ENCODE assay signal across 21 cellular contexts in the genomic region with DNA sequence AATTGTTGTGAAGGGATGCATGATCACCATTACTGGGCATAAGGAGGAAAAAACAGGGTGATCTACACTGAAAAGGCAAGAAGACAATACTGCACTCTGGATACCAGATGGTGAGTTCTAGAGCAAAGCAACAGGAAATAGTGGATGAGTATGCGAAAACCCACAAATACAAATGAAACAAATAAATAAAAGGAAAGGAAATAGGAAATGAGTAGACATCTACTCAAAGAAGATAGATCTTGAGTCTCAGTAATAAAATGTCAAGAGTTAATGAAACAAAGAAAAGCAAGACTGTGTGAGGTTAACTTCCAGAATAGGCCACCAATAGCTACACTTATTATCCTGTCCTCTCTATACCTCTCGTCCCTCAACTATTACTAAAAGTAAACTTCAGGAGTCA. TPM values are rescaled to one million over a fixed set of nuclear protein-coding genes. Genes with fewer than 3 reads are reported as not detected.
A peak's percentile ranks its signal among the peaks of the same experiment; 100 is the strongest.
DNase-seq lines count a peak whose midpoint lies in the region; ATAC-seq, FAIRE-seq and TF ChIP-seq lines count a peak whose summit lies in the region.
"Had no signal": no experiment of that assay in that cellular context is flagged by ENCODE, and none has a peak within 500 bp of the region (broad histone marks: within the 10 kb centered on the region; RNA-seq: fewer than 3 reads in every experiment).

No MANE protein-coding gene starts in this region.

- dilution Hi-C loops in IMR-90 (cut with HindIII; ENCODE audit: low sequenced_read_pairs, unreplicated experiment), result no loop called here

- no peak overlapping the region for H3K27ac ChIP-seq in IMR-90 (ENCODE audit: insufficient read depth, low read length)
- no peak overlapping the region for H3K27ac ChIP-seq in astrocyte (ENCODE audit: low read depth, low read length)
- H3K27ac ChIP-seq: right lobe of liver had no signal

- no peak for TF ChIP-seq POLR2A in IMR-90 (IDR thresholded peaks at IDR 0.05; ENCODE audit: low read depth, low read length)

- H3K27me3 ChIP-seq in IMR-90 (ENCODE audit: control insufficient read depth, insufficient read depth, low read length) (no peaks in the 10 kb centered on the region), astrocyte (ENCODE audit: insufficient read depth, low read length) (no peaks in the 10 kb centered on the region)
- H3K27me3 ChIP-seq: right lobe of liver had no signal

- no peak overlapping the region for H2AK5ac ChIP-seq in IMR-90 (ENCODE audit: low read depth, low read length)

- no peak overlapping the region for H3K56ac ChIP-seq in IMR-90 (ENCODE audit: extremely low read depth, insufficient read depth, low read length)

- H3K4me3 ChIP-seq in IMR-90 (ENCODE audit: insufficient read depth, low read depth, low read length) (no peak overlapping the region), astrocyte (ENCODE audit: insufficient read depth, low read depth, low read length) (no peak overlapping the region)
- H3K4me3 ChIP-seq: right lobe of liver had no signal

- no peak overlapping the region for H3K9ac ChIP-seq in IMR-90 (ENCODE audit: low read depth, low read length)
- no peak overlapping the region for H3K9ac ChIP-seq in astrocyte (ENCODE audit: low read length)

- WGBS in IMR-90 (ENCODE audit: extremely low coverage in 2 of 2, insufficient read length in 1 of 2), 2 experiments, result no CpG with 5 or more reads among the region's 2 CpGs

- H3K4me1 ChIP-seq in IMR-90 (ENCODE audit: control insufficient read depth, insufficient read depth, low read length), result no peaks in the 10 kb centered on the region
- H3K4me1 ChIP-seq in astrocyte (ENCODE audit: insufficient read depth, low read length), result no peaks in the 10 kb centered on the region
- H3K4me1 ChIP-seq: right lobe of liver had no signal

- H3K4me1 Mint-ChIP-seq in stimulated activated naive CD8-positive, alpha-beta T cell treated with anti-CD3 and anti-CD28 coated beads, Interleukin-15, amount 100 ng/mL, for 72 hours, result peaks cover 12% of the 10 kb centered on the region
- no peaks in the 10 kb centered on the region for H3K4me1 Mint-ChIP-seq in astrocyte (ENCODE audit: low read depth, unreplicated experiment)
- H3K4me1 Mint-ChIP-seq in stimulated activated effector memory CD8-positive, alpha-beta T cell treated with anti-CD3 and anti-CD28 coated beads, Interleukin-12 subunit alpha, Interleukin-12 subunit beta, amount 100 ng/mL, for 72 hours, result peaks cover 7% of the 10 kb centered on the region

- H4K20me1 ChIP-seq in IMR-90 (ENCODE audit: insufficient read depth, low read length), result no peaks in the 10 kb centered on the region; the same call in 1 of the 2 replicates
- peaks cover 3% of the 10 kb centered on the region for H4K20me1 ChIP-seq in astrocyte (ENCODE audit: insufficient read depth, low read length)

- H3K27me3 Mint-ChIP-seq in stimulated activated naive CD8-positive, alpha-beta T cell treated with anti-CD3 and anti-CD28 coated beads, Interleukin-15, amount 100 ng/mL, for 72 hours, result no peaks in the 10 kb centered on the region
- no peaks in the 10 kb centered on the region for H3K27me3 Mint-ChIP-seq in astrocyte (ENCODE audit: low read depth, unreplicated experiment)
- H3K27me3 Mint-ChIP-seq: activated naive CD4-positive, alpha-beta T cell treated with anti-CD3 and anti-CD28 coated beads, Interleukin-2, amount 50 U/mL, for 24 hours; IgD-negative memory B cell had no signal

- H3K4ac ChIP-seq in IMR-90 (ENCODE audit: low read depth, low read length), result no peak overlapping the region

- intact Hi-C loops in IMR-90 (cut with micrococcal nuclease), result no loop called here

- TF ChIP-seq CTCF in IMR-90 (conservative IDR thresholded peaks at IDR 0.05; ENCODE audit: low read depth, low read length) (no peak), astrocyte (IDR thresholded peaks at IDR 0.05; ENCODE audit: insufficient read depth, low read depth, low read length) (no peak)

- peaks cover 6 to 7% of the 10 kb centered on the region in 2 experiments; a peak in 2 of 4 replicates for H3K79me1 ChIP-seq in IMR-90 (ENCODE audit: low read depth in 1 of 2, low read length in 2 of 2)

- H2BK120ac ChIP-seq in IMR-90 (ENCODE audit: low read depth, low read length), result no peak overlapping the region

- no peak overlapping the region for H3K27ac Mint-ChIP-seq in stimulated activated naive CD8-positive, alpha-beta T cell treated with anti-CD3 and anti-CD28 coated beads, Interleukin-15, amount 100 ng/mL, for 72 hours
- no peak overlapping the region for H3K27ac Mint-ChIP-seq in astrocyte (ENCODE audit: unreplicated experiment)
- H3K27ac Mint-ChIP-seq in stimulated activated effector memory CD8-positive, alpha-beta T cell treated with anti-CD3 and anti-CD28 coated beads, Interleukin-12 subunit alpha, Interleukin-12 subunit beta, amount 100 ng/mL, for 72 hours, result peak overlapping the region; percentile 11
- H3K27ac Mint-ChIP-seq: activated naive CD4-positive, alpha-beta T cell treated with anti-CD3 and anti-CD28 coated beads, Interleukin-2, amount 50 U/mL, for 24 hours; IgD-negative memory B cell had no signal

- peaks cover 4% of the 10 kb centered on the region for H3K79me2 ChIP-seq in astrocyte (ENCODE audit: insufficient read depth, low read length)

- no TSS peak for BruUV-seq in IMR-90 (replicated peaks; lab: Mats Ljungman, UMichigan)

- H2BK20ac ChIP-seq in IMR-90 (ENCODE audit: low read depth, low read length), result no peak overlapping the region

- no peak overlapping the region for H3K23ac ChIP-seq in IMR-90 (ENCODE audit: low read depth, low read length)

- peaks cover 0 to 4% of the 10 kb centered on the region in 2 donors for H3K9me3 Mint-ChIP-seq in stimulated activated naive CD8-positive, alpha-beta T cell treated with anti-CD3 and anti-CD28 coated beads, Interleukin-15, amount 100 ng/mL, for 72 hours
- no peaks in the 10 kb centered on the region for H3K9me3 Mint-ChIP-seq in astrocyte (ENCODE audit: unreplicated experiment)
- H3K9me3 Mint-ChIP-seq in stimulated activated effector memory CD8-positive, alpha-beta T cell treated with anti-CD3 and anti-CD28 coated beads, Interleukin-12 subunit alpha, Interleukin-12 subunit beta, amount 100 ng/mL, for 72 hours, result no peaks in the 10 kb centered on the region
- H3K9me3 Mint-ChIP-seq: activated naive CD4-positive, alpha-beta T cell treated with anti-CD3 and anti-CD28 coated beads, Interleukin-2, amount 50 U/mL, for 24 hours had no signal

- no peak overlapping the region for H3K14ac ChIP-seq in IMR-90 (replicated peaks; ENCODE audit: low read depth, low read length)

- H2BK15ac ChIP-seq in IMR-90 (ENCODE audit: low read depth, low read length), result no peak overlapping the region

- in situ Hi-C loops in IMR-90 (cut with MboI; ENCODE audit: low sequenced_read_pairs), result no loop called here

- H3K4me3 Mint-ChIP-seq in stimulated activated naive CD8-positive, alpha-beta T cell treated with anti-CD3 and anti-CD28 coated beads, Interleukin-15, amount 100 ng/mL, for 72 hours, result no peak overlapping the region
- no peak overlapping the region for H3K4me3 Mint-ChIP-seq in astrocyte (ENCODE audit: unreplicated experiment)
- no peak overlapping the region for H3K4me3 Mint-ChIP-seq in stimulated activated effector memory CD8-positive, alpha-beta T cell treated with anti-CD3 and anti-CD28 coated beads, Interleukin-12 subunit alpha, Interleukin-12 subunit beta, amount 100 ng/mL, for 72 hours
- H3K4me3 Mint-ChIP-seq: activated naive CD4-positive, alpha-beta T cell treated with anti-CD3 and anti-CD28 coated beads, Interleukin-2, amount 50 U/mL, for 24 hours; IgD-negative memory B cell had no signal

- CTCF ChIA-PET in IMR-90 (lab: Yijun Ruan, JAX), result no interaction called here

- no peaks in the 10 kb centered on the region for H3K9me1 ChIP-seq in IMR-90 (ENCODE audit: insufficient read depth, low read length)

- H3K36me3 Mint-ChIP-seq in astrocyte (ENCODE audit: low read depth, unreplicated experiment), result peaks cover 27% of the 10 kb centered on the region
- H3K36me3 Mint-ChIP-seq in stimulated activated effector memory CD8-positive, alpha-beta T cell treated with anti-CD3 and anti-CD28 coated beads, Interleukin-12 subunit alpha, Interleukin-12 subunit beta, amount 100 ng/mL, for 72 hours, result peaks cover 97% of the 10 kb centered on the region

- no peak overlapping the region for H2BK5ac ChIP-seq in IMR-90 (ENCODE audit: low read depth, low read length, poor library complexity, severe bottlenecking)

- ATAC-seq in stimulated activated naive CD8-positive, alpha-beta T cell treated with anti-CD3 and anti-CD28 coated beads, Interleukin-15, amount 100 ng/mL, for 72 hours, result peak; percentile 82
- no peak for ATAC-seq in stimulated activated naive CD8-positive, alpha-beta T cell treated with anti-CD3 and anti-CD28 coated beads, Interleukin-15, Interleukin-2, amounts not matched to agents 100 U/mL and 50 U/mL, for 24 hours
- ATAC-seq in IMR-90 (ENCODE audit: low read depth) (no peak), HG02840 (IDR thresholded peaks at IDR 0.05; ENCODE audit: low FRiP score, unreplicated experiment) (no peak), GM21381 (IDR thresholded peaks at IDR 0.05; ENCODE audit: unreplicated experiment) (no peak)
- peak; percentile 80 for ATAC-seq in stimulated activated effector memory CD8-positive, alpha-beta T cell treated with anti-CD3 and anti-CD28 coated beads, Interleukin-12 subunit alpha, Interleukin-12 subunit beta, amount 100 ng/mL, for 72 hours
- ATAC-seq: right lobe of liver had no signal

- no peak for DNase-seq in stimulated activated naive CD8-positive, alpha-beta T cell treated with anti-CD3 and anti-CD28 coated beads, Interleukin-15, amount 100 ng/mL, for 72 hours
- no peak for DNase-seq in stimulated activated naive CD8-positive, alpha-beta T cell treated with anti-CD3 and anti-CD28 coated beads, Interleukin-15, Interleukin-2, amounts not matched to agents 100 U/mL and 50 U/mL, for 24 hours
- DNase-seq in IMR-90, result peak; percentile 32
- no peak for DNase-seq in astrocyte (ENCODE audit: low read depth)
- no peak for DNase-seq in stimulated activated effector memory CD8-positive, alpha-beta T cell treated with anti-CD3 and anti-CD28 coated beads, Interleukin-12 subunit alpha, Interleukin-12 subunit beta, amount 100 ng/mL, for 72 hours (ENCODE audit: low spot score in 2 of 2)
- no peak for DNase-seq in mesenteric fat pad (ENCODE audit: low spot score)
- DNase-seq: activated CD4-positive, CD25-positive, alpha-beta regulatory T cell; activated CD8-positive, alpha-beta memory T cell treated with anti-CD3 and anti-CD28 coated beads, Interleukin-2, amount 50 U/mL, for 48 hours; Calu3; NCI-H187 treated with DMSO at 0.1 percent for 48 hours; NCI-H446 treated with DMSO at 0.1 percent for 48 hours; right lobe of liver; stimulated activated naive CD4-positive, alpha-beta T cell treated with Interleukin-2 at 50 U/mL for 16 hours; T-helper 9 cell; trophoblast cell had no signal

- H3K36me3 ChIP-seq in IMR-90 (ENCODE audit: control insufficient read depth, insufficient read depth, low read length) (peaks cover 23% of the 10 kb centered on the region), astrocyte (ENCODE audit: insufficient read depth, low read length) (peaks cover 28% of the 10 kb centered on the region)

- peaks cover 2% of the 10 kb centered on the region; the same call in 1 of the 2 replicates for H3K9me3 ChIP-seq in IMR-90 (ENCODE audit: control insufficient read depth, insufficient read depth, low read length)
- H3K9me3 ChIP-seq in astrocyte (ENCODE audit: insufficient read depth, low read depth, low read length), result no peaks in the 10 kb centered on the region
- H3K9me3 ChIP-seq: right lobe of liver had no signal

- H4K91ac ChIP-seq in IMR-90 (ENCODE audit: insufficient read depth, low read depth, low read length), result no peak overlapping the region

- TF ChIP-seq RAD21 in IMR-90 (IDR thresholded peaks at IDR 0.05; ENCODE audit: low read length), result no peak

- no peak overlapping the region for H4K8ac ChIP-seq in IMR-90 (ENCODE audit: low read depth in 2 of 2, low read length in 2 of 2)

- no peak overlapping the region for H2AFZ ChIP-seq in IMR-90 (replicated peaks; ENCODE audit: low read length, poor library complexity)
- H2AFZ ChIP-seq in astrocyte (ENCODE audit: low read depth, low read length), result no peak overlapping the region

- H4K5ac ChIP-seq in IMR-90 (ENCODE audit: low read depth, low read length), result no peak overlapping the region

- H3K4me2 ChIP-seq in IMR-90 (ENCODE audit: low read depth, low read length) (no peak overlapping the region), astrocyte (ENCODE audit: low read length) (peak overlapping the region; percentile 8)

- H3K18ac ChIP-seq in IMR-90 (ENCODE audit: low read depth, low read length), result no peak overlapping the region

- no peak overlapping the region for H2AK9ac ChIP-seq in IMR-90 (replicated peaks; ENCODE audit: low read depth, low read length, poor library complexity)

- POLR2A ChIA-PET in IMR-90 (lab: Charles Lee; ENCODE audit: unreplicated experiment), result no interaction called here

- FAIRE-seq in astrocyte (lab: Jason Lieb, UNC), result no peak
- FAIRE-seq: endometrium, H1 had no signal

RNA-seq across cellular contexts. Expression of a gene that starts 11.7 kb away (rescaled TPM):
- 18.8 and 27.8 TPM in 2 replicates for total RNA-seq in IMR-90 (2012; rRNA removed)
- polyA plus RNA-seq in IMR-90 (2012; rRNA removed), result 6.5 and 7.9 TPM in 2 replicates
- polyA plus RNA-seq in IMR-90 (2012; cell fraction: cytosol; rRNA removed), result 1.2 and 1.7 TPM in 2 replicates
- polyA plus RNA-seq in IMR-90 (2012; cell fraction: nucleus; rRNA removed; ENCODE audit: low replicate concordance), result 0.65 and 2.9 TPM in 2 replicates
- total RNA-seq in astrocyte, result 19.5 and 23.0 TPM in 2 replicates
- total RNA-seq in mesenteric fat pad, result 12.8 TPM

Comparison
In these comparisons a context has a peak if more than half of its experiments do, and no peak if none do; other contexts are left out.
1. ATAC-seq: peak in stimulated activated naive CD8-positive, alpha-beta T cell treated with anti-CD3 and anti-CD28 coated beads, Interleukin-15, amount 100 ng/mL, for 72 hours (single experiment) and stimulated activated effector memory CD8-positive, alpha-beta T cell treated with anti-CD3 and anti-CD28 coated beads, Interleukin-12 subunit alpha, Interleukin-12 subunit beta, amount 100 ng/mL, for 72 hours (single experiment); none in stimulated activated naive CD8-positive, alpha-beta T cell treated with anti-CD3 and anti-CD28 coated beads, Interleukin-15, Interleukin-2, amounts not matched to agents 100 U/mL and 50 U/mL, for 24 hours (single experiment), IMR-90 (single experiment), HG02840 (single experiment) and GM21381 (single experiment).